Comparison of ENCODE assay signal across 17 cellular contexts in genomic region chrX:39248330-39248729, GRCh38.
DNase-seq lines count a peak whose midpoint lies in the region; ATAC-seq, FAIRE-seq and TF ChIP-seq lines count a peak whose summit lies in the region.
"Had no signal": no experiment of that assay in that cellular context is flagged by ENCODE, and none has a peak within 500 bp of the region (broad histone marks: within the 10 kb centered on the region; RNA-seq: fewer than 3 reads in every experiment).

No MANE protein-coding gene starts in this region.

- intact Hi-C loops in head of caudate nucleus (cut with DNase I): no loop called here

- no peak overlapping the region for H3K23ac ChIP-seq in H1 (ENCODE audit: insufficient read length)

- no peak overlapping the region for H2BK120ac ChIP-seq in H1 (replicated peaks; ENCODE audit: low read depth, low read length)

- H3K9ac ChIP-seq in DND-41 (ENCODE audit: low read depth, low read length) (no peak overlapping the region), H1 (replicated peaks in 1 of 4; ENCODE audit: extremely low read depth in 1 of 4, low read depth in 3 of 4, low read length in 3 of 4) (no peak overlapping the region)
- H3K9ac ChIP-seq: BLaER1 treated with 17β-estradiol and CSF1 and Interleukin-3, amounts not matched to agents 10 nM and 100 nM had no signal

- WGBS in H1 (ENCODE audit: extremely low coverage in 1 of 2, insufficient coverage in 1 of 2, insufficient read length in 1 of 2, insufficient replicate concordance in 2 of 2, low coverage in 1 of 2, low lambda C conversion rate in 2 of 2, missing lambda C conversion rate in 1 of 2), 2 experiments: 81% methylated on average over 3 of the region's 3 CpGs; no CpG with 5 or more reads in 1 of the 2 experiments

- no peak overlapping the region for H4K8ac ChIP-seq in H1 (ENCODE audit: extremely low read depth, insufficient read depth, low read length)

- H3K14ac ChIP-seq in H1 (ENCODE audit: insufficient read length): no peak overlapping the region

- CTCF ChIA-PET in H1 (lab: Charles Lee; ENCODE audit: partially characterized antibody): interaction anchor here (1.4 to 1.9 kb wide), 2 partner anchors 12 to 495 kb away, joined by 5 to 7 read pairs; no protein-coding TSS in a partner anchor

- no peak overlapping the region for H2BK20ac ChIP-seq in H1 (ENCODE audit: low read length)

- H3K18ac ChIP-seq in H1 (ENCODE audit: extremely low read depth, low read length): no peak overlapping the region

- peak; percentile 53; the same call in 1 of the 3 replicates for ATAC-seq in DND-41 (ENCODE audit: insufficient read depth, low read depth)
- no peak for ATAC-seq in HG03378 (IDR thresholded peaks at IDR 0.05; ENCODE audit: unreplicated experiment)
- ATAC-seq: CD8-positive, alpha-beta T cell; K562 had no signal

- no peak overlapping the region for H2BK12ac ChIP-seq in H1 (ENCODE audit: low read depth, low read length)

- H3K4me2 ChIP-seq in DND-41 (ENCODE audit: insufficient read depth, low read length) (no peak overlapping the region), H1 (ENCODE audit: insufficient read depth in 1 of 2, low read depth in 2 of 2, low read length in 2 of 2) (no peak overlapping the region)
- H3K4me2 ChIP-seq: BLaER1 treated with 17β-estradiol and CSF1 and Interleukin-3, amounts not matched to agents 10 nM and 100 nM had no signal

- no peak overlapping the region for H3K56ac ChIP-seq in H1 (replicated peaks; ENCODE audit: insufficient read length, low read depth, low read length)

- no peak for TF ChIP-seq RAD21 in H1 (IDR thresholded peaks at IDR 0.05 in 1 of 2, conservative IDR thresholded peaks at IDR 0.05 in 1 of 2; ENCODE audit: low read depth in 2 of 2, low read length in 2 of 2)

- no peak overlapping the region for H2BK5ac ChIP-seq in H1 (ENCODE audit: low read depth, low read length)

- peak; percentile 28 for FAIRE-seq in H1 (lab: Jason Lieb, UNC)
- FAIRE-seq: GM12891, K562 had no signal

- POLR2A ChIA-PET in H1 (lab: Charles Lee; ENCODE audit: partially characterized antibody): no interaction called here

- no peaks in the 10 kb centered on the region for H3K4me1 ChIP-seq in DND-41 (ENCODE audit: insufficient read depth, low read length)
- peaks cover 0 to 4% (median 0%) of the 10 kb centered on the region in 4 experiments; a peak in 1 of 7 replicates for H3K4me1 ChIP-seq in H1 (replicated peaks in 1 of 4; ENCODE audit: control insufficient read depth in 3 of 4, insufficient read depth in 4 of 4, low read length in 3 of 4)
- H3K4me1 ChIP-seq: BLaER1 treated with 17β-estradiol and CSF1 and Interleukin-3, amounts not matched to agents 10 nM and 100 nM had no signal

- no peak for TF ChIP-seq POLR2A in H1 (IDR thresholded peaks at IDR 0.05; ENCODE audit: control extremely low read depth in 1 of 2, low read depth in 2 of 2, low read length in 2 of 2)

- H4K91ac ChIP-seq in H1 (replicated peaks; ENCODE audit: insufficient read length, low read length): no peak overlapping the region

- no peak overlapping the region for H3K4ac ChIP-seq in H1 (replicated peaks; ENCODE audit: insufficient read length, low read depth, low read length)

- no peak overlapping the region for H4K5ac ChIP-seq in H1 (ENCODE audit: insufficient read length, low read depth, low read length)

- peak; percentile 8 for DNase-seq in DND-41
- DNase-seq in H1 (ENCODE audit: low read depth in 1 of 2, low spot score in 2 of 2): no peak
- no peak for DNase-seq in head of caudate nucleus
- no peak for DNase-seq in DMS114 treated with DMSO at 0.1 percent for 48 hours (lab: John Stamatoyannopoulos, UW; ENCODE audit: unreplicated experiment)
- DNase-seq: 8988T; Calu3; CD8-positive, alpha-beta T cell; DMS53; GOT3; H9 had no signal

- H3K79me2 ChIP-seq in DND-41 (ENCODE audit: insufficient read depth, low read length) (no peaks in the 10 kb centered on the region), H1 (ENCODE audit: control insufficient read depth in 1 of 2, insufficient read depth in 2 of 2, low read length in 2 of 2) (no peaks in the 10 kb centered on the region)

- H3K27me3 ChIP-seq in DND-41 (ENCODE audit: insufficient read depth, low read length, poor library complexity) (no peaks in the 10 kb centered on the region), H1 (replicated peaks in 1 of 4; ENCODE audit: control insufficient read depth in 3 of 4, extremely low read depth in 1 of 4, insufficient read depth in 3 of 4, low read length in 3 of 4) (no peaks in the 10 kb centered on the region)
- H3K27me3 ChIP-seq: BLaER1 treated with 17β-estradiol and CSF1 and Interleukin-3, amounts not matched to agents 10 nM and 100 nM had no signal

- TF ChIP-seq CTCF in DND-41 (IDR thresholded peaks at IDR 0.05; ENCODE audit: borderline replicate concordance, extremely low read depth, low read length, poor library complexity, severe bottlenecking): no peak
- TF ChIP-seq CTCF in H1 (IDR thresholded peaks at IDR 0.05; ENCODE audit: control extremely low read depth in 1 of 3, insufficient read depth in 1 of 3, low read depth in 1 of 3, low read length in 3 of 3): no peak

- H3K36me3 ChIP-seq in DND-41 (ENCODE audit: insufficient read depth, low read length) (no peaks in the 10 kb centered on the region), H1 (ENCODE audit: control insufficient read depth in 2 of 4, insufficient read depth in 4 of 4, low read length in 3 of 4) (no peaks in the 10 kb centered on the region)
- H3K36me3 ChIP-seq: BLaER1 treated with 17β-estradiol and CSF1 and Interleukin-3, amounts not matched to agents 10 nM and 100 nM had no signal

- H3K27ac ChIP-seq in DND-41 (ENCODE audit: low read length) (no peak overlapping the region), angular gyrus (ENCODE audit: low read depth, low read length) (peak overlapping the region; percentile 86), H1 (ENCODE audit: low read depth, low read length) (no peak overlapping the region), temporal lobe (ENCODE audit: low read depth, low read length) (peak overlapping the region; percentile 91)
- H3K27ac ChIP-seq: BLaER1 treated with 17β-estradiol and CSF1 and Interleukin-3, amounts not matched to agents 10 nM and 100 nM; HL-60 had no signal

- H4K20me1 ChIP-seq in DND-41 (ENCODE audit: insufficient read depth, low read length) (no peaks in the 10 kb centered on the region), H1 (replicated peaks in 1 of 2; ENCODE audit: control insufficient read depth in 1 of 2, insufficient read depth in 2 of 2, low read length in 2 of 2) (no peaks in the 10 kb centered on the region)
- H4K20me1 ChIP-seq: BLaER1 treated with 17β-estradiol and CSF1 and Interleukin-3, amounts not matched to agents 10 nM and 100 nM had no signal

- H3K79me1 ChIP-seq in H1 (ENCODE audit: low read depth, low read length): no peaks in the 10 kb centered on the region

- no peaks in the 10 kb centered on the region for H3K23me2 ChIP-seq in H1 (ENCODE audit: low read depth, low read length)

- no peak overlapping the region for H3K4me3 ChIP-seq in DND-41 (ENCODE audit: low read depth in 1 of 2, low read length in 2 of 2)
- H3K4me3 ChIP-seq in H1 (ENCODE audit: extremely low read depth in 1 of 4, insufficient read depth in 2 of 4, low read depth in 3 of 4, low read length in 4 of 4): no peak overlapping the region
- H3K4me3 ChIP-seq: BLaER1 treated with 17β-estradiol and CSF1 and Interleukin-3, amounts not matched to agents 10 nM and 100 nM; K562 had no signal

- H3K9me3 ChIP-seq in DND-41 (ENCODE audit: insufficient read depth, low read length, severe bottlenecking): no peaks in the 10 kb centered on the region
- H3K9me3 ChIP-seq in H1 (ENCODE audit: insufficient read depth in 2 of 2, low read depth in 1 of 2, low read length in 1 of 2): no peaks in the 10 kb centered on the region
- H3K9me3 ChIP-seq: BLaER1 treated with 17β-estradiol and CSF1 and Interleukin-3, amounts not matched to agents 10 nM and 100 nM had no signal

- H2AFZ ChIP-seq in DND-41 (ENCODE audit: low read depth, low read length): no peak overlapping the region
- H2AFZ ChIP-seq in H1 (ENCODE audit: low read length): no peak overlapping the region

- no peak overlapping the region for H2BK15ac ChIP-seq in H1 (ENCODE audit: low read length)

- no peak for TF ChIP-seq EP300 in H1 (IDR thresholded peaks at IDR 0.05; ENCODE audit: borderline replicate concordance in 1 of 2, low read depth in 2 of 2, low read length in 2 of 2)

- H2AK5ac ChIP-seq in H1 (ENCODE audit: low read depth, low read length): no peak overlapping the region

TF ChIP-seq in H1, 55 proteins besides CTCF, POLR2A, EP300 and RAD21:
- TF ChIP-seq SAP30 (IDR thresholded peaks at IDR 0.05; ENCODE audit: insufficient read depth, insufficient replicate concordance, low read length): no peak
- TF ChIP-seq CEBPB (IDR thresholded peaks at IDR 0.05; ENCODE audit: low read depth, low read length): no peak
- TF ChIP-seq E2F6 (IDR thresholded peaks at IDR 0.05): no peak

Comparison
In these comparisons a context has a peak if more than half of its experiments do, and no peak if none do; other contexts are left out.
1. H3K27ac ChIP-seq: peak in angular gyrus (single experiment) and temporal lobe (single experiment); none in DND-41 (single experiment) and H1 (single experiment).